In genomic region chr1:186325239-186325638, GRCh38 we compare ENCODE assay signal across 9 cellular contexts. TPM values are rescaled to one million over a fixed set of nuclear protein-coding genes. Genes with fewer than 3 reads are reported as not detected.
DNase-seq lines count a peak whose midpoint lies in the region; ATAC-seq, FAIRE-seq and TF ChIP-seq lines count a peak whose summit lies in the region.
"Had no signal": no experiment of that assay in that cellular context is flagged by ENCODE, and none has a peak within 500 bp of the region (broad histone marks: within the 10 kb centered on the region; RNA-seq: fewer than 3 reads in every experiment).

No MANE protein-coding gene starts in this region.

- no peak overlapping the region for H2AFZ ChIP-seq in OCI-LY1 (ENCODE audit: low read length)
- no peak overlapping the region for H2AFZ ChIP-seq in endothelial cell of umbilical vein (ENCODE audit: low read depth, low read length)

- H4K20me1 ChIP-seq in OCI-LY1 (ENCODE audit: insufficient read depth, low read length) = no peaks in the 10 kb centered on the region
- no peaks in the 10 kb centered on the region for H4K20me1 ChIP-seq in endothelial cell of umbilical vein (replicated peaks; ENCODE audit: control insufficient read depth, extremely low read depth, insufficient read depth, low read length)

- dilution Hi-C loops in endothelial cell of umbilical vein (cut with MboI; ENCODE audit: extremely low pct_ligation_motif_present, low sequenced_read_pairs) = no loop called here

- H3K9ac ChIP-seq in OCI-LY1 (ENCODE audit: low read length) (no peak overlapping the region), endothelial cell of umbilical vein (replicated peaks; ENCODE audit: extremely low read depth, insufficient read depth, low read length) (no peak overlapping the region), kidney (ENCODE audit: low read length in 2 of 2) (no peak overlapping the region)

- H3K4me2 ChIP-seq in A549 (no peak overlapping the region), OCI-LY1 (ENCODE audit: low read length) (no peak overlapping the region), endothelial cell of umbilical vein (ENCODE audit: insufficient read depth, low read length) (no peak overlapping the region)

- H3K4me1 ChIP-seq in A549 = no peaks in the 10 kb centered on the region
- H3K4me1 ChIP-seq in OCI-LY1 (ENCODE audit: insufficient read depth, low read length, severe bottlenecking) = no peaks in the 10 kb centered on the region
- no peaks in the 10 kb centered on the region for H3K4me1 ChIP-seq in endothelial cell of umbilical vein (ENCODE audit: control insufficient read depth, extremely low read depth, insufficient read depth, low read length)
- no peaks in the 10 kb centered on the region for H3K4me1 ChIP-seq in kidney (ENCODE audit: control insufficient read depth in 1 of 2, insufficient read depth in 1 of 2, low read depth in 1 of 2, low read length in 2 of 2)
- H3K4me1 ChIP-seq: esophagus squamous epithelium had no signal

- no peaks in the 10 kb centered on the region for H3K9me3 ChIP-seq in A549
- H3K9me3 ChIP-seq in OCI-LY1 (ENCODE audit: low read length) = no peaks in the 10 kb centered on the region
- H3K9me3 ChIP-seq in endothelial cell of umbilical vein (replicated peaks; ENCODE audit: control insufficient read depth, insufficient read depth, low read length) = no peaks in the 10 kb centered on the region
- no peaks in the 10 kb centered on the region for H3K9me3 ChIP-seq in kidney (ENCODE audit: control insufficient read depth in 1 of 2, low read length in 2 of 2)
- H3K9me3 ChIP-seq: esophagus squamous epithelium had no signal

- no peaks in the 10 kb centered on the region for H3K9me2 ChIP-seq in OCI-LY1 (ENCODE audit: low read depth, low read length)

- peak in 1 of 2 experiments; percentile 36 for DNase-seq in A549 (ENCODE audit: low read depth in 1 of 2, low spot score in 1 of 2)
- peak; percentile 11 for DNase-seq in GM03348 (ENCODE audit: low spot score)
- DNase-seq in endothelial cell of umbilical vein (ENCODE audit: low read depth, low spot score) = peak; percentile 31
- no peak for DNase-seq in kidney
- DNase-seq: esophagus squamous epithelium had no signal

- intact Hi-C loops in endothelial cell of umbilical vein (cut with micrococcal nuclease) = loop anchor here (2.0 to 5.0 kb wide), 2 partner anchors 37 to 52 kb away; no protein-coding TSS in a partner anchor
- intact Hi-C loops in kidney (cut with DNase I) = no loop called here

- H3K4me3 ChIP-seq in A549 (no peak overlapping the region), OCI-LY1 (ENCODE audit: low read depth, low read length, poor library complexity, severe bottlenecking) (no peak overlapping the region), endothelial cell of umbilical vein (replicated peaks in 1 of 3; ENCODE audit: insufficient read depth in 1 of 3, low read depth in 1 of 3, low read length in 3 of 3) (no peak overlapping the region), kidney (ENCODE audit: low read length in 2 of 2) (no peak overlapping the region)
- H3K4me3 ChIP-seq: esophagus squamous epithelium had no signal

- no peak for TF ChIP-seq EP300 in A549 (IDR thresholded peaks at IDR 0.05)

- CTCF ChIA-PET in A549 (lab: Yijun Ruan, JAX) = interaction anchor here (0.7 to 2.4 kb wide), 4 partner anchors 14 to 508 kb away, joined by 3 to 11 read pairs (median 4); no protein-coding TSS in a partner anchor
- CTCF ChIA-PET in endothelial cell of umbilical vein (lab: Charles Lee) = interaction anchor here (0.8 to 3.0 kb wide), 9 partner anchors 9 to 605 kb away, joined by 3 to 18 read pairs (median 5); partner anchors contain the start of gene TPR

- no TSS peak for BruUV-seq in endothelial cell of umbilical vein (replicated peaks; lab: Mats Ljungman, UMichigan)

- POLR2A ChIA-PET in A549 (lab: Yijun Ruan, JAX) = interaction anchor here (1.0 kb wide), 1 partner anchor 9 kb away, joined by 3 read pairs; no protein-coding TSS in a partner anchor
- POLR2A ChIA-PET in endothelial cell of umbilical vein (lab: Charles Lee) = no interaction called here

- FAIRE-seq in A549 (lab: Jason Lieb, UNC) (no peak), endothelial cell of umbilical vein (lab: Jason Lieb, UNC) (no peak), kidney (lab: Jason Lieb, UNC) (no peak)

- peaks cover 76% of the 10 kb centered on the region for H3K36me3 ChIP-seq in OCI-LY1 (ENCODE audit: insufficient read depth, low read length)
- peaks cover 17 to 36% of the 10 kb centered on the region in 2 experiments for H3K36me3 ChIP-seq in endothelial cell of umbilical vein (ENCODE audit: control insufficient read depth in 2 of 2, extremely low read depth in 1 of 2, insufficient read depth in 2 of 2, low read length in 2 of 2)
- H3K36me3 ChIP-seq in kidney (ENCODE audit: control insufficient read depth in 1 of 2, insufficient read depth in 2 of 2, low read length in 2 of 2) = peaks cover 28 to 45% of the 10 kb centered on the region in 2 donors

- no peaks in the 10 kb centered on the region for H3K9me1 ChIP-seq in endothelial cell of umbilical vein (replicated peaks; ENCODE audit: control insufficient read depth, extremely low read depth, insufficient read depth, low read length)

- peak; percentile 44 for TF ChIP-seq CTCF in A549 (IDR thresholded peaks at IDR 0.05)
- peak; percentile 37; the same call in 1 of the 2 replicates for TF ChIP-seq CTCF in OCI-LY1 (IDR thresholded peaks at IDR 0.05; ENCODE audit: low read length)
- TF ChIP-seq CTCF in endothelial cell of umbilical vein (IDR thresholded peaks at IDR 0.05; ENCODE audit: extremely low read depth in 1 of 2, insufficient read depth in 1 of 2, low read depth in 1 of 2, low read length in 2 of 2) = peak; percentile 18 to 35
- TF ChIP-seq CTCF in kidney (IDR thresholded peaks at IDR 0.05; ENCODE audit: borderline replicate concordance, extremely low read depth, insufficient read depth) = no peak

- WGBS in A549 (ENCODE audit: missing lambda C conversion rate) = 88% methylated on average over 2 of the region's 2 CpGs

- TF ChIP-seq POLR2A in A549 (IDR thresholded peaks at IDR 0.05; ENCODE audit: low read length) (no peak), endothelial cell of umbilical vein (IDR thresholded peaks at IDR 0.05; ENCODE audit: low read depth, low read length) (no peak)

- H3F3A ChIP-seq in OCI-LY1 (ENCODE audit: insufficient read depth, low read length) = no peaks in the 10 kb centered on the region

- no peak overlapping the region for H3K27ac ChIP-seq in A549
- H3K27ac ChIP-seq in OCI-LY1 (ENCODE audit: low read depth, low read length, poor library complexity, severe bottlenecking) = no peak overlapping the region
- H3K27ac ChIP-seq in endothelial cell of umbilical vein (ENCODE audit: insufficient read depth, low read depth, low read length) = no peak overlapping the region
- no peak overlapping the region for H3K27ac ChIP-seq in kidney (ENCODE audit: low read depth in 2 of 2, low read length in 2 of 2)
- H3K27ac ChIP-seq: esophagus squamous epithelium had no signal

- TF ChIP-seq RAD21 in A549 (conservative IDR thresholded peaks at IDR 0.05 in 1 of 2, IDR thresholded peaks at IDR 0.05 in 1 of 2) = peak in 1 of 2 experiments; percentile 37; a peak in 2 of 5 replicates

- no peaks in the 10 kb centered on the region for H3K79me2 ChIP-seq in OCI-LY1 (ENCODE audit: insufficient read depth, low read length)
- H3K79me2 ChIP-seq in endothelial cell of umbilical vein (ENCODE audit: control insufficient read depth, insufficient read depth, low read length) = no peaks in the 10 kb centered on the region

- ATAC-seq in A549 = peak; percentile 43 to 69; a peak in 4 of 6 replicates
- no peak for ATAC-seq in HG03025 (IDR thresholded peaks at IDR 0.05; ENCODE audit: low FRiP score, unreplicated experiment)
- no peak for ATAC-seq in GM21367 (IDR thresholded peaks at IDR 0.05; ENCODE audit: unreplicated experiment)
- ATAC-seq in GM18511 (IDR thresholded peaks at IDR 0.05; ENCODE audit: unreplicated experiment) = no peak

- no peaks in the 10 kb centered on the region for H3K27me3 ChIP-seq in OCI-LY1 (ENCODE audit: insufficient read depth, low read length)
- no peaks in the 10 kb centered on the region for H3K27me3 ChIP-seq in endothelial cell of umbilical vein (ENCODE audit: control insufficient read depth in 2 of 2, insufficient read depth in 2 of 2, low read length in 2 of 2)
- H3K27me3 ChIP-seq: esophagus squamous epithelium had no signal

RNA-seq across cellular contexts. Expression of gene PRG4, which starts 29.2 kb away (rescaled TPM):
- polyA plus RNA-seq in A549 (2011; rRNA removed) (0.72 and 1.5 TPM in 2 replicates), A549 (2017; fragmentation: RNase III; extraction: RNeasy Plus Mini Kit Qiagen cat#74134 plus additional on column Dnase treatment) (0.09 to 0.26 TPM (median 0.26 TPM) in 3 replicates), endothelial cell of umbilical vein (not detected in 2 replicates), kidney (ENCODE audit: insufficient read depth, low read depth, low replicate concordance) (not detected)
- polyA plus RNA-seq in A549 (2012; cell fraction: cytosol; rRNA removed) = 0.03 TPM in 2 replicates
- polyA plus RNA-seq in A549 (2012; cell fraction: nucleus; rRNA removed) = 0.01 and 0.09 TPM in 2 replicates
- polyA minus RNA-seq in A549 (2011; rRNA and poly(A)+ RNA removed) = 0.24 and 0.29 TPM in 2 replicates
- total RNA-seq in endothelial cell of umbilical vein (not detected in 2 replicates), kidney (0.09 TPM)
- not detected in 2 replicates for polyA plus RNA-seq in endothelial cell of umbilical vein (2011; cell fraction: cytosol; rRNA removed)
- not detected in 2 replicates for polyA plus RNA-seq in endothelial cell of umbilical vein (2011; cell fraction: nucleus; rRNA removed)
- polyA plus RNA-seq in endothelial cell of umbilical vein (2012) = 0.04 TPM in 1 of 2 replicates, not detected in the other
- not detected in 2 replicates for polyA minus RNA-seq in endothelial cell of umbilical vein
- 1.3 TPM for polyA minus RNA-seq in endothelial cell of umbilical vein (2011; cell fraction: cytosol; rRNA and poly(A)+ RNA removed)
- polyA minus RNA-seq in endothelial cell of umbilical vein (2011; cell fraction: nucleus; rRNA and poly(A)+ RNA removed) = not detected in 2 replicates

RNA-seq across cellular contexts. Expression of gene TPR, which starts 49.8 kb away (rescaled TPM):
- polyA plus RNA-seq in A549 (2011; rRNA removed) (93.2 and 138 TPM in 2 replicates), A549 (2017; fragmentation: RNase III; extraction: RNeasy Plus Mini Kit Qiagen cat#74134 plus additional on column Dnase treatment) (41.5 to 49.6 TPM (median 49.0 TPM) in 3 replicates), endothelial cell of umbilical vein (49.4 and 61.3 TPM in 2 replicates), kidney (ENCODE audit: insufficient read depth, low read depth, low replicate concordance) (27.4 TPM)
- 35.9 and 39.9 TPM in 2 replicates for polyA plus RNA-seq in A549 (2012; cell fraction: cytosol; rRNA removed)
- polyA plus RNA-seq in A549 (2012; cell fraction: nucleus; rRNA removed) = 82.7 and 98.5 TPM in 2 replicates
- polyA minus RNA-seq in A549 (2011; rRNA and poly(A)+ RNA removed) = 146 and 152 TPM in 2 replicates
- total RNA-seq in endothelial cell of umbilical vein (107 and 118 TPM in 2 replicates), kidney (89.9 TPM)
- polyA plus RNA-seq in endothelial cell of umbilical vein (2011; cell fraction: cytosol; rRNA removed) = 52.5 and 57.9 TPM in 2 replicates
- polyA plus RNA-seq in endothelial cell of umbilical vein (2011; cell fraction: nucleus; rRNA removed) = 169 and 212 TPM in 2 replicates
- 45.8 and 52.9 TPM in 2 replicates for polyA plus RNA-seq in endothelial cell of umbilical vein (2012)
- 166 and 181 TPM in 2 replicates for polyA minus RNA-seq in endothelial cell of umbilical vein
- 71.6 TPM for polyA minus RNA-seq in endothelial cell of umbilical vein (2011; cell fraction: cytosol; rRNA and poly(A)+ RNA removed)
- polyA minus RNA-seq in endothelial cell of umbilical vein (2011; cell fraction: nucleus; rRNA and poly(A)+ RNA removed) = 168 and 227 TPM in 2 replicates

RNA-seq across cellular contexts. Expression of gene ODR4, which starts 50.4 kb away (rescaled TPM):
- polyA plus RNA-seq in A549 (2011; rRNA removed) (25.2 and 34.9 TPM in 2 replicates), A549 (2017; fragmentation: RNase III; extraction: RNeasy Plus Mini Kit Qiagen cat#74134 plus additional on column Dnase treatment) (17.1 to 18.1 TPM (median 18.0 TPM) in 3 replicates), endothelial cell of umbilical vein (4.9 and 6.0 TPM in 2 replicates), kidney (ENCODE audit: insufficient read depth, low read depth, low replicate concordance) (11.3 TPM)
- polyA plus RNA-seq in A549 (2012; cell fraction: cytosol; rRNA removed) = 5.4 and 5.7 TPM in 2 replicates
- 4.0 and 4.8 TPM in 2 replicates for polyA plus RNA-seq in A549 (2012; cell fraction: nucleus; rRNA removed)
- 6.3 and 6.8 TPM in 2 replicates for polyA minus RNA-seq in A549 (2011; rRNA and poly(A)+ RNA removed)
- total RNA-seq in endothelial cell of umbilical vein (17.3 and 18.6 TPM in 2 replicates), kidney (23.3 TPM)
- 8.2 and 10.1 TPM in 2 replicates for polyA plus RNA-seq in endothelial cell of umbilical vein (2011; cell fraction: cytosol; rRNA removed)
- 25.4 and 36.0 TPM in 2 replicates for polyA plus RNA-seq in endothelial cell of umbilical vein (2011; cell fraction: nucleus; rRNA removed)
- polyA plus RNA-seq in endothelial cell of umbilical vein (2012) = 12.6 and 14.8 TPM in 2 replicates
- 6.0 and 7.2 TPM in 2 replicates for polyA minus RNA-seq in endothelial cell of umbilical vein
- polyA minus RNA-seq in endothelial cell of umbilical vein (2011; cell fraction: cytosol; rRNA and poly(A)+ RNA removed) = 9.7 TPM
- 17.7 and 28.0 TPM in 2 replicates for polyA minus RNA-seq in endothelial cell of umbilical vein (2011; cell fraction: nucleus; rRNA and poly(A)+ RNA removed)

Comparison
In these comparisons a context has a peak if more than half of its experiments do, and no peak if none do; other contexts are left out.
1. ATAC-seq: peak in A549 (2 of 2); none in HG03025 (single experiment), GM21367 (single experiment) and GM18511 (single experiment).